8 cellular contexts compared by ENCODE assay signal in genomic region chr9:70392189-70392588, GRCh38. TPM values are rescaled to one million over a fixed set of nuclear protein-coding genes. Genes with fewer than 3 reads are reported as not detected.
DNase-seq lines count a peak whose midpoint lies in the region; ATAC-seq and TF ChIP-seq lines count a peak whose summit lies in the region.

No MANE protein-coding gene starts in this region.

- intact Hi-C loops in activated CD4-positive, alpha-beta T cell treated with anti-CD3 and anti-CD28 coated beads for 36 hours (cut with DNase I, micrococcal nuclease), result loop anchor here (2.0 to 5.0 kb wide), 2 partner anchors 37 to 50 kb away; no protein-coding TSS in a partner anchor
- intact Hi-C loops in OCI-LY7 (cut with micrococcal nuclease; ENCODE audit: unreplicated experiment) (no loop called here), stomach (cut with DNase I; ENCODE audit: low total_unique reads) (no loop called here)

- no peak overlapping the region for H3K4me3 Mint-ChIP-seq in activated CD4-positive, alpha-beta T cell treated with anti-CD3 and anti-CD28 coated beads for 36 hours
- H3K4me3 Mint-ChIP-seq in activated CD4-positive, alpha-beta T cell treated with anti-CD3 and anti-CD28 coated beads, Interleukin-2, amount 10 ng/mL, durations not matched to agents 7 days and 5 days, result no peak overlapping the region

- H3K4me1 Mint-ChIP-seq in activated CD4-positive, alpha-beta T cell treated with anti-CD3 and anti-CD28 coated beads for 36 hours, result peaks cover 80% of the 10 kb centered on the region
- peaks cover 65% of the 10 kb centered on the region for H3K4me1 Mint-ChIP-seq in activated CD4-positive, alpha-beta T cell treated with anti-CD3 and anti-CD28 coated beads, Interleukin-2, amount 10 ng/mL, durations not matched to agents 7 days and 5 days

- no peaks in the 10 kb centered on the region for H3K9me3 Mint-ChIP-seq in activated CD4-positive, alpha-beta T cell treated with anti-CD3 and anti-CD28 coated beads for 36 hours (ENCODE audit: low read depth)
- no peaks in the 10 kb centered on the region for H3K9me3 Mint-ChIP-seq in activated CD4-positive, alpha-beta T cell treated with anti-CD3 and anti-CD28 coated beads, Interleukin-2, amount 10 ng/mL, durations not matched to agents 7 days and 5 days

- H3K9me2 ChIP-seq in OCI-LY7 (ENCODE audit: insufficient read depth, low read length), result no peaks in the 10 kb centered on the region

- no peaks in the 10 kb centered on the region for H3K9me3 ChIP-seq in OCI-LY7 (ENCODE audit: low read length)
- no peaks in the 10 kb centered on the region for H3K9me3 ChIP-seq in stomach

- H4K20me1 ChIP-seq in OCI-LY7 (ENCODE audit: insufficient read depth, low read length), result no peaks in the 10 kb centered on the region

- TF ChIP-seq CTCF in OCI-LY7 (conservative IDR thresholded peaks at IDR 0.05; ENCODE audit: low read length) (peak; percentile 70), foreskin keratinocyte (conservative IDR thresholded peaks at IDR 0.05) (peak; percentile 54), stomach (IDR thresholded peaks at IDR 0.05) (peak in 1 of 7 experiments; percentile 9)

- H3K4me1 ChIP-seq in OCI-LY7 (ENCODE audit: insufficient read depth, low read length, poor library complexity, severe bottlenecking) (no peaks in the 10 kb centered on the region), foreskin keratinocyte (no peaks in the 10 kb centered on the region), stomach (peaks cover 64 to 98% (median 88%) of the 10 kb centered on the region in 4 donors)

- 64 to 78% (median 67%) methylated on average over 2 of the region's 2 CpGs for WGBS in stomach, 5 donors

- TF ChIP-seq POLR2A in stomach (IDR thresholded peaks at IDR 0.05), result no peak

- peaks cover 16% of the 10 kb centered on the region for H3K36me3 Mint-ChIP-seq in activated CD4-positive, alpha-beta T cell treated with anti-CD3 and anti-CD28 coated beads for 36 hours (ENCODE audit: low read depth)
- H3K36me3 Mint-ChIP-seq in activated CD4-positive, alpha-beta T cell treated with anti-CD3 and anti-CD28 coated beads, Interleukin-2, amount 10 ng/mL, durations not matched to agents 7 days and 5 days (ENCODE audit: low read depth), result peaks cover 10% of the 10 kb centered on the region

- H2AFZ ChIP-seq in OCI-LY7 (ENCODE audit: low read length), result no peak overlapping the region

- ATAC-seq in activated CD4-positive, alpha-beta T cell treated with anti-CD3 and anti-CD28 coated beads for 36 hours, result no peak
- ATAC-seq in foreskin keratinocyte (peak; percentile 47), HG02870 (IDR thresholded peaks at IDR 0.05; ENCODE audit: unreplicated experiment) (no peak)

- no TSS peak for BruUV-seq in OCI-LY7 (replicated peaks; lab: Mats Ljungman, UMichigan)

- H3K36me3 ChIP-seq in OCI-LY7 (ENCODE audit: insufficient read depth, low read length), result no peaks in the 10 kb centered on the region
- H3K36me3 ChIP-seq in stomach, result peaks cover 0 to 11% (median 7%) of the 10 kb centered on the region in 4 donors

- no peak overlapping the region for H3K4me2 ChIP-seq in OCI-LY7 (ENCODE audit: low read length)

- DNase-seq in activated CD4-positive, alpha-beta T cell treated with anti-CD3 and anti-CD28 coated beads for 36 hours, result peak; percentile 22
- no peak for DNase-seq in activated CD4-positive, alpha-beta T cell treated with anti-CD3 and anti-CD28 coated beads, Interleukin-2, amount 10 ng/mL, durations not matched to agents 7 days and 5 days
- DNase-seq in OCI-LY7 (ENCODE audit: low spot score) (peak; percentile 21), foreskin keratinocyte (no peak), stomach (no peak), ecto neural progenitor cell (ENCODE audit: low spot score) (no peak), epidermal melanocyte (ENCODE audit: insufficient read length, low spot score) (no peak)

- H3K4me3 ChIP-seq in OCI-LY7 (ENCODE audit: low read depth, low read length, poor library complexity, severe bottlenecking) (no peak overlapping the region), stomach (no peak overlapping the region)

- no peaks in the 10 kb centered on the region for H3K27me3 Mint-ChIP-seq in activated CD4-positive, alpha-beta T cell treated with anti-CD3 and anti-CD28 coated beads for 36 hours
- no peaks in the 10 kb centered on the region for H3K27me3 Mint-ChIP-seq in activated CD4-positive, alpha-beta T cell treated with anti-CD3 and anti-CD28 coated beads, Interleukin-2, amount 10 ng/mL, durations not matched to agents 7 days and 5 days

- no peaks in the 10 kb centered on the region for H3K27me3 ChIP-seq in foreskin keratinocyte
- H3K27me3 ChIP-seq in stomach, result no peaks in the 10 kb centered on the region

- H3K27ac Mint-ChIP-seq in activated CD4-positive, alpha-beta T cell treated with anti-CD3 and anti-CD28 coated beads for 36 hours, result no peak overlapping the region
- no peak overlapping the region for H3K27ac Mint-ChIP-seq in activated CD4-positive, alpha-beta T cell treated with anti-CD3 and anti-CD28 coated beads, Interleukin-2, amount 10 ng/mL, durations not matched to agents 7 days and 5 days

- no peak for TF ChIP-seq EP300 in stomach (IDR thresholded peaks at IDR 0.05)

- no peaks in the 10 kb centered on the region for H3K79me2 ChIP-seq in OCI-LY7 (ENCODE audit: insufficient read depth, low read depth, low read length)

- POLR2A ChIA-PET in activated CD4-positive, alpha-beta T cell treated with anti-CD3 and anti-CD28 coated beads for 36 hours (lab: Charles Lee), result no interaction called here
- POLR2A ChIA-PET in activated CD4-positive, alpha-beta T cell treated with anti-CD3 and anti-CD28 coated beads, Interleukin-2, amount 10 ng/mL, durations not matched to agents 7 days and 5 days (lab: Charles Lee), result no interaction called here
- POLR2A ChIA-PET in OCI-LY7 (lab: Charles Lee), result no interaction called here

- CTCF ChIA-PET in activated CD4-positive, alpha-beta T cell treated with anti-CD3 and anti-CD28 coated beads for 36 hours (lab: Charles Lee), result interaction anchor here (0.7 to 2.7 kb wide), 5 partner anchors 13 to 1377 kb away, joined by 3 to 15 read pairs (median 3); no protein-coding TSS in a partner anchor
- CTCF ChIA-PET in activated CD4-positive, alpha-beta T cell treated with anti-CD3 and anti-CD28 coated beads, Interleukin-2, amount 10 ng/mL, durations not matched to agents 7 days and 5 days (lab: Charles Lee), result interaction anchor here (0.6 kb wide), 1 partner anchor 177 kb away, joined by 3 read pairs; no protein-coding TSS in a partner anchor
- CTCF ChIA-PET in OCI-LY7 (lab: Charles Lee; ENCODE audit: unreplicated experiment), result no interaction called here

- H3K27ac ChIP-seq in OCI-LY7 (ENCODE audit: low read depth, low read length, poor library complexity, severe bottlenecking) (no peak overlapping the region), foreskin keratinocyte (no peak overlapping the region), stomach (peak overlapping the region in 3 of 5 donors; percentile 8 to 64 (median 44))

RNA-seq across cellular contexts. Expression of gene KLF9, which starts 22.3 kb away (rescaled TPM):
- 10 to 100 TPM; 20.2 to 22.3 TPM for total RNA-seq in activated CD4-positive, alpha-beta T cell treated with anti-CD3 and anti-CD28 coated beads for 36 hours
- 10 to 100 TPM; 11.3 to 12.8 TPM for total RNA-seq in activated CD4-positive, alpha-beta T cell treated with anti-CD3 and anti-CD28 coated beads, Interleukin-2, amount 10 ng/mL, durations not matched to agents 7 days and 5 days
- 1.4 and 2.3 TPM in 2 replicates for total RNA-seq in OCI-LY7 (2014; rRNA removed; shearing (Covaris generic))
- 1.9 and 2.3 TPM in 2 replicates for total RNA-seq in OCI-LY7 (2022)
- total RNA-seq in foreskin keratinocyte, result 4.5 and 5.7 TPM in 2 replicates
- polyA plus RNA-seq in foreskin keratinocyte, result 2.0 TPM in 2 replicates
- 100 to 1,000 TPM in 2 of 5 donors, 10 to 100 TPM in 3; 37.3 to 174 (median 95.3) TPM for total RNA-seq in stomach
- 10 to 100 TPM; 27.9 to 35.9 (median 28.4) TPM for polyA plus RNA-seq in stomach

Comparison
In these comparisons a context has a peak if more than half of its experiments do, and no peak if none do; other contexts are left out.
1. DNase-seq: peak in activated CD4-positive, alpha-beta T cell treated with anti-CD3 and anti-CD28 coated beads for 36 hours (single experiment) and OCI-LY7 (single experiment); none in activated CD4-positive, alpha-beta T cell treated with anti-CD3 and anti-CD28 coated beads, Interleukin-2, amount 10 ng/mL, durations not matched to agents 7 days and 5 days (single experiment), foreskin keratinocyte (0 of 2), stomach (single experiment), ecto neural progenitor cell (single experiment) and epidermal melanocyte (single experiment).
2. H3K27ac ChIP-seq: peak in stomach (3 of 5); none in OCI-LY7 (single experiment) and foreskin keratinocyte (single experiment).
3. intact Hi-C loops: an anchor here in activated CD4-positive, alpha-beta T cell treated with anti-CD3 and anti-CD28 coated beads for 36 hours (2.0 to 5.0 kb wide); none called in OCI-LY7 and stomach.